Comparison of ENCODE assay signal across 8 cellular contexts in genomic region chr1:2226525-2227340, GRCh38. TPM values are rescaled to one million over a fixed set of nuclear protein-coding genes. Genes with fewer than 3 reads are reported as not detected.
A peak's percentile ranks its signal among the peaks of the same experiment; 100 is the strongest.
DNase-seq lines count a peak whose midpoint lies in the region; ATAC-seq and TF ChIP-seq lines count a peak whose summit lies in the region.

No MANE protein-coding gene starts in this region.

- no peaks in the 10 kb centered on the region for H3K36me3 ChIP-seq in gastrocnemius medialis

- in situ Hi-C loops in gastrocnemius medialis (cut with MboI; ENCODE audit: low sequenced_read_pairs in 4 of 4) = no loop called here

- TF ChIP-seq CTCF in activated B cell treated with CpG ODN at 0.5 μM for 24 hours (IDR thresholded peaks at IDR 0.05) (no peak), gastrocnemius medialis (IDR thresholded peaks at IDR 0.05 in 4 of 5, conservative IDR thresholded peaks at IDR 0.05 in 1 of 5) (no peak)

- H3K27ac Mint-ChIP-seq in activated T-cell treated with anti-CD3 and anti-CD28 coated beads, Interleukin-2, amount 50 U/mL, for 24 hours = peak overlapping the region; percentile 85
- peak overlapping the region; percentile 24 for H3K27ac Mint-ChIP-seq in activated B cell treated with CpG ODN at 0.5 μM for 24 hours

- H3K36me3 Mint-ChIP-seq in activated T-cell treated with anti-CD3 and anti-CD28 coated beads, Interleukin-2, amount 50 U/mL, for 24 hours (ENCODE audit: low read depth) = peaks cover 28% of the 10 kb centered on the region
- peaks cover 9% of the 10 kb centered on the region for H3K36me3 Mint-ChIP-seq in activated B cell treated with CpG ODN at 0.5 μM for 24 hours (ENCODE audit: low read depth)

- ATAC-seq in activated B cell treated with CpG ODN at 0.5 μM for 24 hours (ENCODE audit: low read depth) (no peak), left cardiac atrium (peak; percentile 0 to 3), gastrocnemius medialis (peak; percentile 20 to 29), HG02885 (IDR thresholded peaks at IDR 0.05; ENCODE audit: poor library complexity, unreplicated experiment) (no peak)

- peaks cover 3% of the 10 kb centered on the region for H3K27me3 Mint-ChIP-seq in activated T-cell treated with anti-CD3 and anti-CD28 coated beads, Interleukin-2, amount 50 U/mL, for 24 hours
- H3K27me3 Mint-ChIP-seq in activated B cell treated with CpG ODN at 0.5 μM for 24 hours = no peaks in the 10 kb centered on the region

- H3K4me1 ChIP-seq in gastrocnemius medialis = peaks cover 24 to 25% of the 10 kb centered on the region in 2 donors

- H3K4me1 Mint-ChIP-seq in activated T-cell treated with anti-CD3 and anti-CD28 coated beads, Interleukin-2, amount 50 U/mL, for 24 hours (ENCODE audit: low read depth) = peaks cover 14% of the 10 kb centered on the region
- H3K4me1 Mint-ChIP-seq in activated B cell treated with CpG ODN at 0.5 μM for 24 hours = peaks cover 29% of the 10 kb centered on the region

- CTCF ChIA-PET in activated B cell treated with CpG ODN at 0.5 μM for 24 hours (lab: Charles Lee) = interaction anchor here (1.1 to 1.2 kb wide), 2 partner anchors 89 to 155 kb away, joined by 5 read pairs; no protein-coding TSS in a partner anchor

- no peak for TF ChIP-seq POLR2A in gastrocnemius medialis (IDR thresholded peaks at IDR 0.05)

- no peaks in the 10 kb centered on the region for H3K9me3 Mint-ChIP-seq in activated T-cell treated with anti-CD3 and anti-CD28 coated beads, Interleukin-2, amount 50 U/mL, for 24 hours
- no peaks in the 10 kb centered on the region for H3K9me3 Mint-ChIP-seq in activated B cell treated with CpG ODN at 0.5 μM for 24 hours

- no peaks in the 10 kb centered on the region for H3K27me3 ChIP-seq in gastrocnemius medialis

- no peaks in the 10 kb centered on the region for H3K9me3 ChIP-seq in gastrocnemius medialis

- peak overlapping the region; percentile 67 to 92 (median 78) for H3K4me3 ChIP-seq in gastrocnemius medialis

- H3K27ac ChIP-seq in gastrocnemius medialis = peak overlapping the region; percentile 92 to 100 (median 98)

- H3K4me3 Mint-ChIP-seq in activated T-cell treated with anti-CD3 and anti-CD28 coated beads, Interleukin-2, amount 50 U/mL, for 24 hours = peak overlapping the region; percentile 53
- peak overlapping the region; percentile 83 for H3K4me3 Mint-ChIP-seq in activated B cell treated with CpG ODN at 0.5 μM for 24 hours

- POLR2A ChIA-PET in activated B cell treated with CpG ODN at 0.5 μM for 24 hours (lab: Charles Lee) = interaction anchor here (0.8 to 3.7 kb wide), 9 partner anchors 12 to 299 kb away, joined by 3 to 46 read pairs (median 6); partner anchors contain the start of gene FAAP20

- intact Hi-C loops in activated B cell treated with CpG ODN at 0.5 μM for 24 hours (cut with micrococcal nuclease) = loop anchor here (1.0 to 2.0 kb wide), 4 partner anchors 14 to 89 kb away; no protein-coding TSS in a partner anchor
- intact Hi-C loops in left cardiac atrium (cut with DNase I) = no loop called here
- intact Hi-C loops in gastrocnemius medialis (cut with DNase I; ENCODE audit: low total_unique reads) = loop anchor here (1.0 kb wide), 1 partner anchor 21 kb away; no protein-coding TSS in a partner anchor

- DNase-seq in activated T-cell treated with anti-CD3 and anti-CD28 coated beads, Interleukin-2, amount 50 U/mL, for 24 hours = no peak
- no peak for DNase-seq in activated T-cell treated with anti-CD3 and anti-CD28 coated beads, Interleukin-2, amount 50 U/mL, for 48 hours
- DNase-seq in activated B cell treated with CpG ODN at 0.5 μM for 24 hours (no peak), left cardiac atrium (no peak), gastrocnemius medialis (no peak), middle frontal gyrus (ENCODE audit: extremely low spot score, low spot score) (no peak), anterior cingulate cortex (lab: John Stamatoyannopoulos, UW) (no peak)

RNA-seq across cellular contexts. Expression of gene SKI, which starts 1.4 kb away (rescaled TPM):
- total RNA-seq in activated B cell treated with CpG ODN at 0.5 μM for 24 hours = 37.2 and 37.6 TPM in 2 replicates
- 10 to 100 TPM; 47.1 to 66.9 TPM for total RNA-seq in left cardiac atrium
- total RNA-seq in gastrocnemius medialis = 10 to 100 TPM in 3 of 4 donors, 1 to 10 TPM in 1; 7.8 to 32.2 (median 22.4) TPM

RNA-seq across cellular contexts. Expression of gene FAAP20, which starts 32.2 kb away (rescaled TPM):
- total RNA-seq in activated B cell treated with CpG ODN at 0.5 μM for 24 hours (73.7 and 83.9 TPM in 2 replicates), left cardiac atrium (10 to 100 TPM; 35.4 to 41.4 TPM), gastrocnemius medialis (10 to 100 TPM; 12.1 to 26.2 (median 17.3) TPM)

Comparison
In these comparisons a context has a peak if more than half of its experiments do, and no peak if none do; other contexts are left out.
1. ATAC-seq: peak in left cardiac atrium (2 of 2) and gastrocnemius medialis (2 of 2); none in activated B cell treated with CpG ODN at 0.5 μM for 24 hours (single experiment) and HG02885 (single experiment).
2. intact Hi-C loops: an anchor here in activated B cell treated with CpG ODN at 0.5 μM for 24 hours (1.0 to 2.0 kb wide) and gastrocnemius medialis (1.0 kb wide); none called in left cardiac atrium.